Comparison of ENCODE assay signal across 1 cellular context in genomic region chr1:248858891-248859889, GRCh38.
TF ChIP-seq lines count a peak whose summit lies in the region.

TSS of gene ZNF692 (minus strand) at chr1:248859085. CDS start at chr1:248858309, 776 bp downstream.

TF ChIP-seq in K562, 482 proteins besides CTCF, POLR2A, EP300 and RAD21 (continued from another document and continues in another):
- TF ChIP-seq CHD7 (IDR thresholded peaks at IDR 0.05; ENCODE audit: low read depth, low read length) (no peak), PPARD (CRISPR knock-in tag; IDR thresholded peaks at IDR 0.05) (peak; percentile 13; the same call in 1 of the 2 replicates), KLF16 (IDR thresholded peaks at IDR 0.05) (no peak), SIN3B (IDR thresholded peaks at IDR 0.05; ENCODE audit: low read depth) (no peak), NEUROD1 (IDR thresholded peaks at IDR 0.05; ENCODE audit: borderline replicate concordance, low read depth, low read length, partially characterized antibody) (peak; percentile 63), TGIF2 (CRISPR knock-in tag; IDR thresholded peaks at IDR 0.05) (no peak), GATAD2A (IDR thresholded peaks at IDR 0.05) (0 out of 2 replicates have a peak, but pooled peaks have one; percentile 62), MYNN (IDR thresholded peaks at IDR 0.05) (0 out of 2 replicates have a peak, but pooled peaks have one; percentile 22), MYNN (CRISPR knock-in tag; IDR thresholded peaks at IDR 0.05) (no peak), ZNF398 (CRISPR knock-in tag; IDR thresholded peaks at IDR 0.05) (no peak), MBD2 (IDR thresholded peaks at IDR 0.05; ENCODE audit: borderline replicate concordance, low read depth) (peak; percentile 82; the same call in 1 of the 2 replicates), ATF1 (CRISPR knock-in tag; IDR thresholded peaks at IDR 0.05) (no peak), ATF1 (tag; IDR thresholded peaks at IDR 0.05) (peak; percentile 50; the same call in 1 of the 2 replicates), ETV1 (tag; conservative IDR thresholded peaks at IDR 0.05; ENCODE audit: low read depth) (peak; percentile 74), SETDB1 (IDR thresholded peaks at IDR 0.05; ENCODE audit: low read length) (no peak), BRF1 (IDR thresholded peaks at IDR 0.05; ENCODE audit: borderline replicate concordance, extremely low read depth, insufficient read length) (no peak), HMG20B (CRISPR knock-in tag; IDR thresholded peaks at IDR 0.05) (no peak), ZNF347 (CRISPR knock-in tag; IDR thresholded peaks at IDR 0.05; ENCODE audit: low read depth) (no peak), KLF10 (CRISPR knock-in tag; IDR thresholded peaks at IDR 0.05) (no peak), ZBTB7A (IDR thresholded peaks at IDR 0.05; ENCODE audit: borderline replicate concordance, control insufficient read depth, low read depth, low read length) (0 out of 2 replicates have a peak, but pooled peaks have one; percentile 17), POLR2B (IDR thresholded peaks at IDR 0.05; ENCODE audit: low read depth, partially characterized antibody) (peak; percentile 95), ZBTB40 (IDR thresholded peaks at IDR 0.05) (no peak), ZBTB40 (CRISPR knock-in tag; IDR thresholded peaks at IDR 0.05) (no peak), ELF1 (tag; IDR thresholded peaks at IDR 0.05) (peak; percentile 93), IRF9 (tag; IDR thresholded peaks at IDR 0.05) (peak; percentile 45; the same call in 1 of the 2 replicates), ZBTB34 (CRISPR knock-in tag; IDR thresholded peaks at IDR 0.05) (no peak), ZNF316 (IDR thresholded peaks at IDR 0.05) (no peak), SMAD4 (CRISPR knock-in tag; conservative IDR thresholded peaks at IDR 0.05) (peak; percentile 64), ZNF134 (CRISPR knock-in tag; conservative IDR thresholded peaks at IDR 0.05) (no peak), PYGO2 (tag; IDR thresholded peaks at IDR 0.05) (no peak), GABPB2 (CRISPR knock-in tag; conservative IDR thresholded peaks at IDR 0.05) (no peak), MCM5 (IDR thresholded peaks at IDR 0.05; ENCODE audit: low read depth) (no peak), CBFA2T3 (IDR thresholded peaks at IDR 0.05) (no peak), MEIS2 (IDR thresholded peaks at IDR 0.05; ENCODE audit: partially characterized antibody) (peak; percentile 92)
